ENCODE assay signal across 1 cellular context in genomic region chr20:31951530-31952453, GRCh38.
TF ChIP-seq lines count a peak whose summit lies in the region.

TSS of gene PDRG1 (minus strand) at chr20:31952046. CDS start at chr20:31951961, 85 bp downstream.

TF ChIP-seq in GM12878, 131 proteins besides CTCF, POLR2A, EP300 and RAD21 (continued from another document and continues in another):
- TF ChIP-seq SMAD1 (IDR thresholded peaks at IDR 0.05; ENCODE audit: low read depth, partially characterized antibody) (no peak), SRF (IDR thresholded peaks at IDR 0.05; ENCODE audit: low read depth in 2 of 2, low read length in 2 of 2) (no peak), CREM (IDR thresholded peaks at IDR 0.05; ENCODE audit: low read depth) (no peak), ZNF592 (IDR thresholded peaks at IDR 0.05) (no peak; the same call in 1 of the 2 replicates), SIN3A (IDR thresholded peaks at IDR 0.05; ENCODE audit: low read depth, low read length) (no peak), RB1 (IDR thresholded peaks at IDR 0.05; ENCODE audit: borderline replicate concordance) (peak; percentile 64; the same call in 1 of the 2 replicates), ZBTB40 (IDR thresholded peaks at IDR 0.05; ENCODE audit: borderline replicate concordance) (no peak), CREB1 (IDR thresholded peaks at IDR 0.05; ENCODE audit: low read depth) (no peak), MTA2 (IDR thresholded peaks at IDR 0.05; ENCODE audit: low read depth) (no peak), MXI1 (IDR thresholded peaks at IDR 0.05; ENCODE audit: low read depth, low read length) (0 out of 2 replicates have a peak, but pooled peaks have one; percentile 26), RFX5 (IDR thresholded peaks at IDR 0.05; ENCODE audit: low read depth, low read length) (no peak), USF1 (IDR thresholded peaks at IDR 0.05; ENCODE audit: borderline replicate concordance, extremely low read length, insufficient read depth, low read depth, low read length) (no peak), ZNF24 (IDR thresholded peaks at IDR 0.05) (no peak), ASH2L (IDR thresholded peaks at IDR 0.05; ENCODE audit: borderline replicate concordance, low read depth) (no peak), SP1 (IDR thresholded peaks at IDR 0.05; ENCODE audit: low read depth, low read length) (peak; percentile 67), NFXL1 (IDR thresholded peaks at IDR 0.05; ENCODE audit: borderline replicate concordance) (no peak), ELK1 (IDR thresholded peaks at IDR 0.05; ENCODE audit: low read depth, low read length) (peak; percentile 86), BCLAF1 (IDR thresholded peaks at IDR 0.05) (no peak), POLR2AphosphoS2 (IDR thresholded peaks at IDR 0.05; ENCODE audit: low read depth, low read length) (no peak; the same call in 1 of the 2 replicates), USF2 (IDR thresholded peaks at IDR 0.05; ENCODE audit: borderline replicate concordance, low read depth, low read length) (no peak), ZNF274 (IDR thresholded peaks at IDR 0.05; ENCODE audit: insufficient read depth, insufficient read length) (no peak), REST (IDR thresholded peaks at IDR 0.05; ENCODE audit: low read depth, low read length) (peak; percentile 11; the same call in 1 of the 2 replicates), FOXK2 (IDR thresholded peaks at IDR 0.05) (no peak), PAX8 (IDR thresholded peaks at IDR 0.05) (no peak), JUND (IDR thresholded peaks at IDR 0.05; ENCODE audit: low read depth, low read length) (no peak), HSF1 (IDR thresholded peaks at IDR 0.05; ENCODE audit: low read depth, low read length) (no peak), SMAD5 (IDR thresholded peaks at IDR 0.05; ENCODE audit: low read depth) (no peak), YY1 (IDR thresholded peaks at IDR 0.05; ENCODE audit: low read depth, low read length) (peak; percentile 72; the same call in 1 of the 2 replicates), EED (IDR thresholded peaks at IDR 0.05; ENCODE audit: low read depth) (no peak), E2F4 (IDR thresholded peaks at IDR 0.05; ENCODE audit: low read depth, low read length) (peak; percentile 49; the same call in 1 of the 2 replicates), SREBF1 (IDR thresholded peaks at IDR 0.05; ENCODE audit: low read length) (no peak), EZH2 (IDR thresholded peaks at IDR 0.05; ENCODE audit: borderline replicate concordance, control insufficient read depth, low read depth, low read length) (no peak), MTA3 (IDR thresholded peaks at IDR 0.05; ENCODE audit: borderline replicate concordance, low read length) (no peak), RCOR1 (conservative IDR thresholded peaks at IDR 0.05; ENCODE audit: low read depth, low read length) (peak; percentile 58; the same call in 1 of the 2 replicates), MYB (IDR thresholded peaks at IDR 0.05; ENCODE audit: borderline replicate concordance, low read depth, low read length) (no peak)
